Comparison of ENCODE assay signal across 1 cellular context in genomic region chr2:2872309-2872617, GRCh38.
TF ChIP-seq lines count a peak whose summit lies in the region.

No MANE protein-coding gene starts in this region.

TF ChIP-seq in H1, 55 proteins besides CTCF, POLR2A, EP300 and RAD21 (continued from another document):
- no peak for TF ChIP-seq RXRA (IDR thresholded peaks at IDR 0.05; ENCODE audit: insufficient read depth, low read depth, low read length)
- TF ChIP-seq BCL11A (IDR thresholded peaks at IDR 0.05; ENCODE audit: low read depth in 2 of 2, low read length in 2 of 2) = no peak
- TF ChIP-seq MAX (IDR thresholded peaks at IDR 0.05) = no peak
- TF ChIP-seq EGR1 (IDR thresholded peaks at IDR 0.05; ENCODE audit: borderline replicate concordance, low read depth, low read length) = no peak
- no peak for TF ChIP-seq NRF1 (IDR thresholded peaks at IDR 0.05; ENCODE audit: low read depth, low read length)
- TF ChIP-seq GABPA (IDR thresholded peaks at IDR 0.05; ENCODE audit: borderline replicate concordance, insufficient read depth, low read length) = no peak
